ENCODE assay signal across 19 cellular contexts in the genomic region with DNA sequence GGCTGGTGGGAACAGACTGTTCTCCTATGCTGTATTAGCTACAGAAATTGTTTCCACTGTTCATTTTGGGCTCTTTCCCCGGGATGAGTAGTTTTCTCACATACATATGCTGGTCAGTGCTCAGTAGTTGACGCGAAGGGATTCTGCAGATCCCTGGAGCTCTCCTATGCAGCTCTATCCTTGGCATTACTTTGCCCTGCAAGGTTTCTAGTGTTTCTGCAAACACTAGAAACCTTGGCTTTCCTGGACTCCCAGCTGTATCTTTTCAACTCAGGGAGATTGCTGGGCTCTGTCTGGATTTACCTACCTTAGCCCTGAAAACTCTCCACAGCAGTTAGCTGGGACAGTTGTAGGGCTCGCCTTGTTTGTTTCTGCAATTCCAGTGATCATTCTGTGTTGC. TPM values are rescaled to one million over a fixed set of nuclear protein-coding genes. Genes with fewer than 3 reads are reported as not detected.
A peak's percentile ranks its signal among the peaks of the same experiment; 100 is the strongest.
DNase-seq lines count a peak whose midpoint lies in the region; ATAC-seq, FAIRE-seq and TF ChIP-seq lines count a peak whose summit lies in the region.
"Had no signal": no experiment of that assay in that cellular context is flagged by ENCODE, and none has a peak within 500 bp of the region (broad histone marks: within the 10 kb centered on the region; RNA-seq: fewer than 3 reads in every experiment).

No MANE protein-coding gene starts in this region.

- no peak overlapping the region for H2AFZ ChIP-seq in Karpas-422 (ENCODE audit: low read length)
- H2AFZ ChIP-seq in K562 (ENCODE audit: low read depth, low read length) = no peak overlapping the region
- peak overlapping the region; percentile 31 for H2AFZ ChIP-seq in parathyroid adenoma
- no peak overlapping the region for H2AFZ ChIP-seq in PC-9
- H2AFZ ChIP-seq: GM23338 had no signal

- H3K4me2 ChIP-seq in Karpas-422 (ENCODE audit: low read depth, low read length, poor library complexity, severe bottlenecking) = no peak overlapping the region
- H3K4me2 ChIP-seq in K562 (ENCODE audit: insufficient read depth, low read length) = no peak overlapping the region
- H3K4me2 ChIP-seq in parathyroid adenoma (ENCODE audit: low read length) = no peak overlapping the region
- H3K4me2 ChIP-seq in PC-9 = no peak overlapping the region
- H3K4me2 ChIP-seq: GM23338 had no signal

- TF ChIP-seq CTCF in K562 (IDR thresholded peaks at IDR 0.05 in 2 of 3, conservative IDR thresholded peaks at IDR 0.05 in 1 of 3; ENCODE audit: insufficient read depth in 2 of 3, low read depth in 1 of 3, low read length in 3 of 3) (no peak), lower lobe of right lung (IDR thresholded peaks at IDR 0.05) (no peak), parathyroid adenoma (IDR thresholded peaks at IDR 0.05) (no peak), PC-9 (conservative IDR thresholded peaks at IDR 0.05) (no peak)

- H4K20me1 ChIP-seq in Karpas-422 (ENCODE audit: insufficient read depth, low read depth, low read length) (no peaks in the 10 kb centered on the region), K562 (replicated peaks; ENCODE audit: control insufficient read depth, insufficient read depth, low read length) (no peaks in the 10 kb centered on the region), PC-9 (ENCODE audit: insufficient read depth) (no peaks in the 10 kb centered on the region)

- H3K27ac ChIP-seq in Karpas-422 (ENCODE audit: low read length) = no peak overlapping the region
- H3K27ac ChIP-seq in K562 (ENCODE audit: extremely low read depth, low read depth, low read length) = no peak overlapping the region
- no peak overlapping the region for H3K27ac ChIP-seq in lower lobe of right lung
- no peak overlapping the region for H3K27ac ChIP-seq in parathyroid adenoma
- no peak overlapping the region for H3K27ac ChIP-seq in PC-9

- H3K79me2 ChIP-seq in Karpas-422 (ENCODE audit: low read length) (0 out of 2 replicates have a peak, but pooled peaks cover 2% of the 10 kb centered on the region), K562 (ENCODE audit: control insufficient read depth, insufficient read depth, low read length) (no peaks in the 10 kb centered on the region), parathyroid adenoma (no peaks in the 10 kb centered on the region), PC-9 (ENCODE audit: low read depth) (no peaks in the 10 kb centered on the region)

- CTCF ChIA-PET in K562 (lab: Yijun Ruan, JAX; ENCODE audit: low intra/inter-chr PET ratio) (no interaction called here), PC-9 (lab: Charles Lee) (no interaction called here)

- H3K9me2 ChIP-seq in Karpas-422 (replicated peaks; ENCODE audit: insufficient read depth, low read length) (no peaks in the 10 kb centered on the region), PC-9 (ENCODE audit: insufficient read depth) (no peaks in the 10 kb centered on the region)

- no peaks in the 10 kb centered on the region; the same call in 1 of the 2 replicates for H3K4me1 ChIP-seq in Karpas-422 (ENCODE audit: low read length)
- H3K4me1 ChIP-seq in K562 (replicated peaks in 1 of 2; ENCODE audit: control insufficient read depth in 2 of 2, insufficient read depth in 2 of 2, low read length in 2 of 2) = no peaks in the 10 kb centered on the region
- H3K4me1 ChIP-seq in lower lobe of right lung = no peaks in the 10 kb centered on the region
- peaks cover 10% of the 10 kb centered on the region for H3K4me1 ChIP-seq in parathyroid adenoma
- no peaks in the 10 kb centered on the region for H3K4me1 ChIP-seq in PC-9 (replicated peaks; ENCODE audit: insufficient read depth)

- no peak for FAIRE-seq in K562 (lab: Jason Lieb, UNC)
- FAIRE-seq: G401.6, GM12892 had no signal

- TF ChIP-seq RAD21 in K562 (CRISPR knock-in tag; conservative IDR thresholded peaks at IDR 0.05 in 1 of 2, IDR thresholded peaks at IDR 0.05 in 1 of 2) = no peak

- H3K9me3 ChIP-seq in Karpas-422 (ENCODE audit: low read length) (no peaks in the 10 kb centered on the region), K562 (replicated peaks; ENCODE audit: control insufficient read depth, insufficient read depth, low read depth, low read length) (no peaks in the 10 kb centered on the region), lower lobe of right lung (no peaks in the 10 kb centered on the region), parathyroid adenoma (ENCODE audit: control insufficient read depth, low read length) (no peaks in the 10 kb centered on the region), PC-9 (ENCODE audit: insufficient read depth, low read depth) (no peaks in the 10 kb centered on the region)

- no peak for TF ChIP-seq POLR2A in K562 (conservative IDR thresholded peaks at IDR 0.05)

- ATAC-seq in K562 (0 out of 3 replicates have a peak, but pooled peaks have one; percentile 37), lower lobe of right lung (peak; percentile 51 to 72), left colon (no peak), GM18907 (IDR thresholded peaks at IDR 0.05; ENCODE audit: unreplicated experiment) (no peak)
- ATAC-seq: GM23338, HCT116 had no signal

- H3F3A ChIP-seq in PC-9 (ENCODE audit: insufficient read depth, low read depth) = no peaks in the 10 kb centered on the region

- in situ Hi-C loops in K562 (cut with MboI) = no loop called here

- BruUV-seq in K562 (replicated peaks; lab: Mats Ljungman, UMichigan) (no TSS peak), PC-9 (replicated peaks; lab: Mats Ljungman, UMichigan) (no TSS peak)

- DNase-seq in Karpas-422 (peak; percentile 12), K562 (ENCODE audit: extremely low read depth in 1 of 4, low spot score in 3 of 4) (no peak), lower lobe of right lung (no peak), left colon (no peak), PC-9 (no peak), HuH-7.5 (ENCODE audit: low spot score) (no peak)
- DNase-seq: C1 segment of cervical spinal cord; Calu3; CD4-positive, alpha-beta memory T cell; COR-L47; DMS153; DND-41; H9 had no signal

- no peak for TF ChIP-seq EP300 in K562 (IDR thresholded peaks at IDR 0.05; ENCODE audit: low read length)

- H3K9ac ChIP-seq in Karpas-422 (ENCODE audit: low read length) (no peak overlapping the region), K562 (ENCODE audit: insufficient read depth in 1 of 2, low read depth in 2 of 2, low read length in 2 of 2) (no peak overlapping the region), parathyroid adenoma (no peak overlapping the region)

- POLR2A ChIA-PET in K562 (lab: Yijun Ruan, JAX) = interaction anchor here (0.7 to 1.7 kb wide), 3 partner anchors 10 to 22 kb away, joined by 3 to 7 read pairs (median 4); no protein-coding TSS in a partner anchor
- POLR2A ChIA-PET in PC-9 (lab: Charles Lee; ENCODE audit: unreplicated experiment) = no interaction called here

- no peaks in the 10 kb centered on the region for H3K9me1 ChIP-seq in K562 (ENCODE audit: control insufficient read depth, insufficient read depth, low read length)

- H3K4me3 ChIP-seq in Karpas-422 (ENCODE audit: low read length) (no peak overlapping the region), K562 (no peak overlapping the region), lower lobe of right lung (no peak overlapping the region), parathyroid adenoma (ENCODE audit: low read depth, low read length) (no peak overlapping the region), PC-9 (no peak overlapping the region)
- H3K4me3 ChIP-seq: GM23338 had no signal

- intact Hi-C loops in K562 (cut with micrococcal nuclease) = no loop called here
- intact Hi-C loops in lower lobe of right lung (cut with DNase I) = no loop called here
- intact Hi-C loops in left colon (cut with DNase I, micrococcal nuclease) = no loop called here
- intact Hi-C loops in PC-9 (cut with micrococcal nuclease; ENCODE audit: unreplicated experiment) = no loop called here

- peaks cover 19% of the 10 kb centered on the region for H3K36me3 ChIP-seq in Karpas-422 (ENCODE audit: insufficient read depth, low read length)
- H3K36me3 ChIP-seq in K562 (ENCODE audit: control insufficient read depth, insufficient read depth, low read length) = peaks cover 10% of the 10 kb centered on the region; the same call in 2 of the 3 replicates
- peaks cover 16% of the 10 kb centered on the region for H3K36me3 ChIP-seq in lower lobe of right lung
- no peaks in the 10 kb centered on the region for H3K36me3 ChIP-seq in parathyroid adenoma (ENCODE audit: control insufficient read depth, insufficient read depth, low read length)
- no peaks in the 10 kb centered on the region for H3K36me3 ChIP-seq in PC-9 (ENCODE audit: low read depth)

- 76% methylated on average over 4 of the region's 4 CpGs for WGBS in K562 (ENCODE audit: insufficient coverage, low coverage, missing lambda C conversion rate)

- H3K27me3 ChIP-seq in Karpas-422 (ENCODE audit: low read length) (no peaks in the 10 kb centered on the region), K562 (ENCODE audit: control insufficient read depth in 2 of 2, insufficient read depth in 2 of 2, low read length in 2 of 2) (no peaks in the 10 kb centered on the region), lower lobe of right lung (ENCODE audit: low read depth) (no peaks in the 10 kb centered on the region), parathyroid adenoma (ENCODE audit: control insufficient read depth, insufficient read depth, low read length) (no peaks in the 10 kb centered on the region), PC-9 (ENCODE audit: insufficient read depth, low read depth) (no peaks in the 10 kb centered on the region)

RNA-seq across cellular contexts. Expression of a gene that starts 10.9 kb away (rescaled TPM):
- total RNA-seq in Karpas-422 (2014; rRNA removed; shearing (Covaris generic); ENCODE audit: low replicate concordance) = 14.0 and 15.5 TPM in 2 replicates
- 18.1 and 63.0 TPM in 2 replicates for total RNA-seq in K562 (2011; cell fraction: chromatin; rRNA removed; ENCODE audit: low replicate concordance)
- 10.5 and 17.4 TPM in 2 replicates for total RNA-seq in K562 (2011; cell fraction: nucleolus; rRNA removed)
- 28.2 and 36.1 TPM in 2 replicates for total RNA-seq in K562 (2011; cell fraction: nucleoplasm; rRNA removed)
- 6.2 and 8.0 TPM in 2 replicates for total RNA-seq in K562 (2014; rRNA removed)
- 8.6 and 10.1 TPM in 2 replicates for total RNA-seq in K562 (2014; rRNA removed; fragmentation: Illumina TruSeq; extraction: Trizol)
- 8.3 and 9.5 TPM in 2 replicates for total RNA-seq in K562 (2015; rRNA removed; fragmentation: Illumina TruSeq; extraction: Trizol)
- 6.0 and 7.8 TPM in 2 replicates for total RNA-seq in K562 (2021)
- 8.2 and 9.8 TPM in 2 replicates for polyA plus RNA-seq in K562 (2011; rRNA removed)
- 1.9 and 4.9 TPM in 2 replicates for polyA plus RNA-seq in K562 (2011; cell fraction: cytosol; rRNA removed)
- 14.4 and 20.9 TPM in 2 replicates for polyA plus RNA-seq in K562 (2011; cell fraction: nucleus; rRNA removed)
- 3.7 and 3.9 TPM in 2 replicates for polyA plus RNA-seq in K562 (2012)
- 5.9 and 7.4 TPM in 2 replicates for polyA plus RNA-seq in K562 (2014; fragmentation: Illumina TruSeq; extraction: Trizol)
- polyA plus RNA-seq in K562 (2014; fragmentation: Nextera tagmentation; extraction: Ambion mirVana) = 1 to 10 TPM; 4.8 to 5.1 TPM
- 4.0 and 6.9 TPM in 2 replicates for polyA plus RNA-seq in K562 (2014; rRNA removed)
- 14.2 and 24.1 TPM in 2 replicates for polyA minus RNA-seq in K562 (2011; rRNA and poly(A)+ RNA removed)
- 3.5 and 4.0 TPM in 2 replicates for polyA minus RNA-seq in K562 (2011; cell fraction: cytosol; rRNA and poly(A)+ RNA removed)
- polyA minus RNA-seq in K562 (2011; cell fraction: nucleus; rRNA and poly(A)+ RNA removed) = 13.6 and 29.0 TPM in 2 replicates
- total RNA-seq in lower lobe of right lung = 17.8 TPM
- 1 to 10 TPM; 4.3 to 6.6 TPM for total RNA-seq in left colon
- 4.0 and 6.5 TPM in 2 replicates for total RNA-seq in PC-9 (2021)

RNA-seq across cellular contexts. Expression of a gene that starts 11.0 kb away (rescaled TPM):
- 116 and 160 TPM in 2 replicates for total RNA-seq in Karpas-422 (2014; rRNA removed; shearing (Covaris generic); ENCODE audit: low replicate concordance)
- 109 and 142 TPM in 2 replicates for total RNA-seq in K562 (2011; cell fraction: chromatin; rRNA removed; ENCODE audit: low replicate concordance)
- total RNA-seq in K562 (2011; cell fraction: nucleolus; rRNA removed) = 95.9 and 115 TPM in 2 replicates
- total RNA-seq in K562 (2011; cell fraction: nucleoplasm; rRNA removed) = 155 and 218 TPM in 2 replicates
- total RNA-seq in K562 (2014; rRNA removed) (108 and 111 TPM in 2 replicates), K562 (2014; rRNA removed; fragmentation: Illumina TruSeq; extraction: Trizol) (116 and 125 TPM in 2 replicates), K562 (2015; rRNA removed; fragmentation: Illumina TruSeq; extraction: Trizol) (132 and 136 TPM in 2 replicates), K562 (2021) (148 and 152 TPM in 2 replicates), lower lobe of right lung (65.2 TPM), left colon (10 to 100 TPM; 40.3 to 49.1 TPM), PC-9 (2021) (59.5 and 62.6 TPM in 2 replicates)
- polyA plus RNA-seq in K562 (2011; rRNA removed) (449 and 498 TPM in 2 replicates), K562 (2014; fragmentation: Illumina TruSeq; extraction: Trizol) (229 and 274 TPM in 2 replicates), K562 (2014; fragmentation: Nextera tagmentation; extraction: Ambion mirVana) (100 to 1,000 TPM in 1 of 2 experiments, 10 to 100 TPM in 1; 94.2 to 113 TPM), K562 (2014; rRNA removed) (134 and 182 TPM in 2 replicates)
- 444 and 495 TPM in 2 replicates for polyA plus RNA-seq in K562 (2011; cell fraction: cytosol; rRNA removed)
- 172 and 219 TPM in 2 replicates for polyA plus RNA-seq in K562 (2011; cell fraction: nucleus; rRNA removed)
- 186 and 203 TPM in 2 replicates for polyA plus RNA-seq in K562 (2012)
- polyA minus RNA-seq in K562 (2011; rRNA and poly(A)+ RNA removed) = 348 and 372 TPM in 2 replicates
- polyA minus RNA-seq in K562 (2011; cell fraction: cytosol; rRNA and poly(A)+ RNA removed) = 140 and 165 TPM in 2 replicates
- polyA minus RNA-seq in K562 (2011; cell fraction: nucleus; rRNA and poly(A)+ RNA removed) = 76.6 and 137 TPM in 2 replicates

Comparison
In these comparisons a context has a peak if more than half of its experiments do, and no peak if none do; other contexts are left out.
1. ATAC-seq: peak in K562 (single experiment) and lower lobe of right lung (2 of 2); none in left colon (single experiment) and GM18907 (single experiment).